Comparison of ENCODE assay signal across 8 cellular contexts in the genomic region with DNA sequence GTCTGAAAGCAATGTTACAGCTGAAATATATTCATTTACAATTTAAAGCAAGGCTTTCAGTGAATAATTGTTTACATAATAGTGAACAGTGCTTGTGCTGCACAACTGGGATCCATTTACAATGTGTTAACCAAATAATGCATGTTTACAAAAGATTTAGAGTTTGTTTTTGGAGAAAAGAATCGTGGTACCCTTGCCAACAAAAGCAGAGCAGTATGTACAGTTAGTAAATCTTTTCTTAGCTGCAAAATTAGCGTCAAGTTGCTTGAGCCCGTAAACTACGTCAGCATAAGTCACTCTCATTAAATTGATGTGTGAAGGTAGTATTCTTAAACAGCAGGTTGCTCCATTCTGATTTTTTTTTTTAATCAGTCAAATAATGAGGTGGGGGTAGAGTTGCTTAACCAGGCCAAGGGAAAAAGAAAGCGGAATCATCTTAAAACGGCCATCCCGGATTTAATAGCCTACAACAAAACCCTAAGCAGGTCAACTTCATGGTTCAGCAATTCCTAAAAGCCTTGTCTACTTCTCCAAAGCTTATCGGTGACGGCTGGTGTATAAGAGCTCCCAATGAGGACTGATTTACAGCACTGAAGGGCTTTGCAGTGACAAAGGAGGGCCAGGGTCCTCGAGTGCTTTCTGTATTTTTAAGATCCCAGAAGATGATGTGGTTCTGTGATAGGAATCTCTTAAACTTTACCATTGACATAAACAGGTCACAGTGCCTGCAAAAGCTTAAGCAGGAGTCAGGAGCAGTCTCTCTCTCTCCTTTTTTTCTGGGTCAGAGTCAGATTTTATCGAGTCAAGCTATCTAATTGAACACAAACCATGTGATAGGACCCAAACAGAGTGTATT.
DNase-seq lines count a peak whose midpoint lies in the region; ATAC-seq and TF ChIP-seq lines count a peak whose summit lies in the region.

No MANE protein-coding gene starts in this region.

- peaks cover 71% of the 10 kb centered on the region for H3K4me1 ChIP-seq in neural progenitor cell

- peak overlapping the region; percentile 66 for H3K4me2 ChIP-seq in neural progenitor cell

- H3K27ac ChIP-seq in neural progenitor cell: peak overlapping the region; percentile 81

- no peaks in the 10 kb centered on the region for H3K36me3 ChIP-seq in neural progenitor cell

- peaks cover 5% of the 10 kb centered on the region for H3K36me3 Mint-ChIP-seq in neural progenitor cell
- H3K36me3 Mint-ChIP-seq in activated T-cell treated with anti-CD3 and anti-CD28 coated beads, Interleukin-2, amount 50 U/mL, for 4 hours (ENCODE audit: insufficient read depth): no peaks in the 10 kb centered on the region

- no peaks in the 10 kb centered on the region for H3K9me3 ChIP-seq in neural progenitor cell (ENCODE audit: low read depth)

- no peak overlapping the region for H2AFZ ChIP-seq in neural progenitor cell (replicated peaks)

- H3K4me1 Mint-ChIP-seq in neural progenitor cell: peaks cover 78% of the 10 kb centered on the region
- no peaks in the 10 kb centered on the region for H3K4me1 Mint-ChIP-seq in activated T-cell treated with anti-CD3 and anti-CD28 coated beads, Interleukin-2, amount 50 U/mL, for 4 hours (ENCODE audit: low read depth)

- no peak overlapping the region for H3K9ac ChIP-seq in neural progenitor cell

- TF ChIP-seq CTCF in neural progenitor cell (IDR thresholded peaks at IDR 0.05): no peak

- peak overlapping the region; percentile 14 for H3K4me3 ChIP-seq in neural progenitor cell

- peaks cover 50% of the 10 kb centered on the region for H3F3A ChIP-seq in neural progenitor cell (ENCODE audit: low read depth)

- no peaks in the 10 kb centered on the region for H3K79me2 ChIP-seq in neural progenitor cell (ENCODE audit: low read depth)

- H3K27ac Mint-ChIP-seq in neural progenitor cell: peak overlapping the region; percentile 99

- H3K27me3 ChIP-seq in neural progenitor cell: no peaks in the 10 kb centered on the region

- no peak for ATAC-seq in GM19463 (IDR thresholded peaks at IDR 0.05; ENCODE audit: unreplicated experiment)
- no peak for ATAC-seq in activated T-cell treated with anti-CD3 and anti-CD28 coated beads, Interleukin-2, amount 50 U/mL, for 4 hours
- ATAC-seq in GM18868 (IDR thresholded peaks at IDR 0.05; ENCODE audit: unreplicated experiment): no peak

- no peaks in the 10 kb centered on the region for H4K20me1 ChIP-seq in neural progenitor cell (ENCODE audit: low read depth)

- peaks cover 20% of the 10 kb centered on the region for H3K9me3 Mint-ChIP-seq in neural progenitor cell
- H3K9me3 Mint-ChIP-seq in activated T-cell treated with anti-CD3 and anti-CD28 coated beads, Interleukin-2, amount 50 U/mL, for 4 hours: peaks cover 3% of the 10 kb centered on the region

- H3K4me3 Mint-ChIP-seq in neural progenitor cell: peak overlapping the region; percentile 73
- H3K4me3 Mint-ChIP-seq in activated T-cell treated with anti-CD3 and anti-CD28 coated beads, Interleukin-2, amount 50 U/mL, for 4 hours: no peak overlapping the region

- peaks cover 9% of the 10 kb centered on the region for H3K27me3 Mint-ChIP-seq in neural progenitor cell (ENCODE audit: insufficient read depth, low read depth)
- H3K27me3 Mint-ChIP-seq in activated T-cell treated with anti-CD3 and anti-CD28 coated beads, Interleukin-2, amount 50 U/mL, for 4 hours (ENCODE audit: low read depth): no peaks in the 10 kb centered on the region

- DNase-seq in Daoy (ENCODE audit: low read depth): peak; percentile 35
- DNase-seq in NCI-H510A (lab: John Stamatoyannopoulos, UW): peak; percentile 7
- DNase-seq in dermis blood vessel endothelial cell: peak; percentile 29
- peak; percentile 92 for DNase-seq in neural progenitor cell (ENCODE audit: low spot score)
- DNase-seq in central memory CD4-positive, alpha-beta T cell: no peak
- DNase-seq in activated T-cell treated with anti-CD3 and anti-CD28 coated beads, Interleukin-2, amount 50 U/mL, for 4 hours: no peak

Comparison
In these comparisons a context has a peak if more than half of its experiments do, and no peak if none do; other contexts are left out.
1. DNase-seq: peak in Daoy (single experiment), NCI-H510A (single experiment), dermis blood vessel endothelial cell (single experiment) and neural progenitor cell (single experiment); none in central memory CD4-positive, alpha-beta T cell (single experiment) and activated T-cell treated with anti-CD3 and anti-CD28 coated beads, Interleukin-2, amount 50 U/mL, for 4 hours (single experiment).